ENCODE assay signal across 10 cellular contexts in genomic region chr3:73484656-73485248, GRCh38.
A peak's percentile ranks its signal among the peaks of the same experiment; 100 is the strongest.
DNase-seq lines count a peak whose midpoint lies in the region; ATAC-seq and TF ChIP-seq lines count a peak whose summit lies in the region.
"Had no signal": no experiment of that assay in that cellular context is flagged by ENCODE, and none has a peak within 500 bp of the region (broad histone marks: within the 10 kb centered on the region; RNA-seq: fewer than 3 reads in every experiment).

No MANE protein-coding gene starts in this region.

- H3K27ac Mint-ChIP-seq in GM23338 = peak overlapping the region; percentile 91
- H3K27ac Mint-ChIP-seq in activated CD8-positive, alpha-beta memory T cell treated with anti-CD3 and anti-CD28 coated beads, Interleukin-2, amount 10 ng/mL, durations not matched to agents 7 days and 5 days = no peak overlapping the region
- H3K27ac Mint-ChIP-seq: neural progenitor cell had no signal

- TF ChIP-seq CTCF in GM23338 (conservative IDR thresholded peaks at IDR 0.05; ENCODE audit: low read depth in 2 of 2) = no peak
- no peak for TF ChIP-seq CTCF in esophagus muscularis mucosa (IDR thresholded peaks at IDR 0.05)

- H3K36me3 Mint-ChIP-seq in GM23338 (ENCODE audit: low read depth) = no peaks in the 10 kb centered on the region
- H3K36me3 Mint-ChIP-seq in activated CD8-positive, alpha-beta memory T cell treated with anti-CD3 and anti-CD28 coated beads, Interleukin-2, amount 10 ng/mL, durations not matched to agents 7 days and 5 days = no peaks in the 10 kb centered on the region
- H3K36me3 Mint-ChIP-seq: neural progenitor cell had no signal

- TF ChIP-seq EP300 in esophagus muscularis mucosa (IDR thresholded peaks at IDR 0.05) = no peak

- no peaks in the 10 kb centered on the region for H3K9me2 ChIP-seq in GM23338 (ENCODE audit: insufficient read depth)

- CTCF ChIA-PET in activated CD8-positive, alpha-beta memory T cell treated with anti-CD3 and anti-CD28 coated beads, Interleukin-2, amount 10 ng/mL, durations not matched to agents 7 days and 5 days (lab: Charles Lee) = no interaction called here

- H3F3A ChIP-seq in GM23338 (replicated peaks; ENCODE audit: low read depth) = no peaks in the 10 kb centered on the region

- H3K9me3 ChIP-seq in iPS-20b (ENCODE audit: insufficient read depth, low read depth, low read length) (no peaks in the 10 kb centered on the region), esophagus muscularis mucosa (no peaks in the 10 kb centered on the region)

- H3K4me1 Mint-ChIP-seq in GM23338 = peaks cover 66% of the 10 kb centered on the region
- H3K4me1 Mint-ChIP-seq in activated CD8-positive, alpha-beta memory T cell treated with anti-CD3 and anti-CD28 coated beads, Interleukin-2, amount 10 ng/mL, durations not matched to agents 7 days and 5 days = no peaks in the 10 kb centered on the region

- TF ChIP-seq POLR2A in esophagus muscularis mucosa (IDR thresholded peaks at IDR 0.05; ENCODE audit: low read depth) = no peak

- peak overlapping the region; percentile 85 for H3K27ac ChIP-seq in GM23338 (ENCODE audit: low read depth)
- peak overlapping the region; percentile 80 for H3K27ac ChIP-seq in iPS-20b (ENCODE audit: low read length)
- H3K27ac ChIP-seq in esophagus muscularis mucosa (replicated peaks in 1 of 4) = no peak overlapping the region
- H3K27ac ChIP-seq: neural progenitor cell had no signal

- intact Hi-C loops in esophagus muscularis mucosa (cut with DNase I) = no loop called here

- ATAC-seq in GM18873 (IDR thresholded peaks at IDR 0.05; ENCODE audit: low FRiP score, unreplicated experiment) = peak; percentile 88
- ATAC-seq in GM23338 = peak; percentile 95
- peak; percentile 76 for ATAC-seq in HG03520 (IDR thresholded peaks at IDR 0.05; ENCODE audit: unreplicated experiment)
- no peak for ATAC-seq in activated CD8-positive, alpha-beta memory T cell treated with anti-CD3 and anti-CD28 coated beads, Interleukin-2, amount 10 ng/mL, durations not matched to agents 7 days and 5 days

- peak; percentile 76 for DNase-seq in GM23338 (ENCODE audit: low spot score)
- no peak for DNase-seq in AG08396 (ENCODE audit: low spot score)
- no peak for DNase-seq in esophagus muscularis mucosa (ENCODE audit: extremely low spot score)
- DNase-seq in activated CD8-positive, alpha-beta memory T cell treated with anti-CD3 and anti-CD28 coated beads, Interleukin-2, amount 10 ng/mL, durations not matched to agents 7 days and 5 days = no peak
- no peak for DNase-seq in NCI-H1694 treated with DMSO at 0.1 percent for 48 hours (lab: John Stamatoyannopoulos, UW)
- DNase-seq: NCI-H1930 had no signal

- H4K20me1 ChIP-seq in GM23338 (replicated peaks; ENCODE audit: insufficient read depth) = no peaks in the 10 kb centered on the region

- no peak overlapping the region for H2AFZ ChIP-seq in GM23338
- H2AFZ ChIP-seq: neural progenitor cell had no signal

- H3K4me1 ChIP-seq in GM23338 (ENCODE audit: insufficient read depth) = peaks cover 51% of the 10 kb centered on the region
- peaks cover 33% of the 10 kb centered on the region for H3K4me1 ChIP-seq in iPS-20b (ENCODE audit: insufficient read depth, low read length)
- H3K4me1 ChIP-seq in esophagus muscularis mucosa = peaks cover 63 to 91% (median 76%) of the 10 kb centered on the region in 4 donors

- H3K4me2 ChIP-seq in GM23338 = peak overlapping the region; percentile 72
- H3K4me2 ChIP-seq: neural progenitor cell had no signal

- H3K4me3 ChIP-seq in GM23338 (peak overlapping the region; percentile 38), iPS-20b (ENCODE audit: low read length) (peak overlapping the region; percentile 56), esophagus muscularis mucosa (no peak overlapping the region)
- H3K4me3 ChIP-seq: neural progenitor cell had no signal

- H3K36me3 ChIP-seq in GM23338 (ENCODE audit: insufficient read depth) (no peaks in the 10 kb centered on the region), iPS-20b (ENCODE audit: insufficient read depth, low read depth, low read length) (no peaks in the 10 kb centered on the region), esophagus muscularis mucosa (peaks cover 0 to 6% (median 0%) of the 10 kb centered on the region in 4 donors)
- H3K36me3 ChIP-seq: neural progenitor cell had no signal

- peaks cover 6% of the 10 kb centered on the region for H3K27me3 Mint-ChIP-seq in GM23338 (ENCODE audit: insufficient read depth, low read depth, poor library complexity)
- H3K27me3 Mint-ChIP-seq in activated CD8-positive, alpha-beta memory T cell treated with anti-CD3 and anti-CD28 coated beads, Interleukin-2, amount 10 ng/mL, durations not matched to agents 7 days and 5 days = peaks cover 7% of the 10 kb centered on the region

- H3K4me3 Mint-ChIP-seq in GM23338 = peak overlapping the region; percentile 60
- no peak overlapping the region for H3K4me3 Mint-ChIP-seq in activated CD8-positive, alpha-beta memory T cell treated with anti-CD3 and anti-CD28 coated beads, Interleukin-2, amount 10 ng/mL, durations not matched to agents 7 days and 5 days
- H3K4me3 Mint-ChIP-seq: neural progenitor cell had no signal

- WGBS in esophagus muscularis mucosa = 78% methylated on average over 7 of the region's 7 CpGs

- no peak overlapping the region; the same call in 1 of the 2 replicates for H3K9ac ChIP-seq in iPS-20b (ENCODE audit: low read depth, low read length)
- H3K9ac ChIP-seq: neural progenitor cell had no signal

- H3K79me2 ChIP-seq in GM23338 (replicated peaks; ENCODE audit: insufficient read depth) = no peaks in the 10 kb centered on the region

- no peaks in the 10 kb centered on the region for H3K9me3 Mint-ChIP-seq in GM23338
- no peaks in the 10 kb centered on the region for H3K9me3 Mint-ChIP-seq in activated CD8-positive, alpha-beta memory T cell treated with anti-CD3 and anti-CD28 coated beads, Interleukin-2, amount 10 ng/mL, durations not matched to agents 7 days and 5 days (ENCODE audit: low read depth)
- H3K9me3 Mint-ChIP-seq: neural progenitor cell had no signal

- H3K27me3 ChIP-seq in GM23338 (ENCODE audit: insufficient read depth) (no peaks in the 10 kb centered on the region), iPS-20b (ENCODE audit: insufficient read depth, low read length) (no peaks in the 10 kb centered on the region), esophagus muscularis mucosa (no peaks in the 10 kb centered on the region)
- H3K27me3 ChIP-seq: neural progenitor cell had no signal

TF ChIP-seq in GM23338, 12 proteins besides CTCF, POLR2A, EP300 and RAD21 (continues in another document):
- TF ChIP-seq ZNF114 (CRISPR knock-in tag; IDR thresholded peaks at IDR 0.05) = peak; percentile 80; the same call in 1 of the 2 replicates
- TF ChIP-seq NANOG (IDR thresholded peaks at IDR 0.05; ENCODE audit: borderline replicate concordance) = no peak
- TF ChIP-seq ZNF462 (CRISPR knock-in tag; IDR thresholded peaks at IDR 0.05) = peak; percentile 98

Comparison
In these comparisons a context has a peak if more than half of its experiments do, and no peak if none do; other contexts are left out.
1. H3K27ac ChIP-seq: peak in GM23338 (single experiment) and iPS-20b (single experiment); none in esophagus muscularis mucosa (0 of 4).
2. H3K4me3 ChIP-seq: peak in GM23338 (single experiment) and iPS-20b (single experiment); none in esophagus muscularis mucosa (0 of 4).